Comparison of ENCODE assay signal across 34 cellular contexts in genomic region chr1:92085727-92086126, GRCh38. TPM values are rescaled to one million over a fixed set of nuclear protein-coding genes. Genes with fewer than 3 reads are reported as not detected.
A peak's percentile ranks its signal among the peaks of the same experiment; 100 is the strongest.
DNase-seq lines count a peak whose midpoint lies in the region; ATAC-seq and TF ChIP-seq lines count a peak whose summit lies in the region.
"Had no signal": no experiment of that assay in that cellular context is flagged by ENCODE, and none has a peak within 500 bp of the region (broad histone marks: within the 10 kb centered on the region; RNA-seq: fewer than 3 reads in every experiment).

No MANE protein-coding gene starts in this region.

- H3K4me3 ChIP-seq in DND-41 (ENCODE audit: low read depth in 1 of 2, low read length in 2 of 2) (no peak overlapping the region), choroid plexus epithelial cell (ENCODE audit: low read depth, low read length) (no peak overlapping the region)
- H3K4me3 ChIP-seq: BLaER1, breast epithelium, psoas muscle, tibial nerve had no signal

- H3K27ac ChIP-seq in DND-41 (ENCODE audit: low read length) = no peak overlapping the region
- H3K27ac ChIP-seq: BLaER1, breast epithelium, epithelial cell of prostate, psoas muscle, tibial nerve, WERI-Rb-1 had no signal

- TF ChIP-seq CTCF in DND-41 (IDR thresholded peaks at IDR 0.05; ENCODE audit: borderline replicate concordance, extremely low read depth, low read length, poor library complexity, severe bottlenecking) = no peak
- TF ChIP-seq CTCF in choroid plexus epithelial cell (conservative IDR thresholded peaks at IDR 0.05; ENCODE audit: low read depth, low read length) = no peak

- peaks cover 13% of the 10 kb centered on the region for H3K4me1 ChIP-seq in DND-41 (ENCODE audit: insufficient read depth, low read length)
- H3K4me1 ChIP-seq: breast epithelium had no signal

- H4K20me1 ChIP-seq in DND-41 (ENCODE audit: insufficient read depth, low read length) = no peaks in the 10 kb centered on the region
- H4K20me1 ChIP-seq: BLaER1 had no signal

- H3K9me3 ChIP-seq in DND-41 (ENCODE audit: insufficient read depth, low read length, severe bottlenecking) = peaks cover 22% of the 10 kb centered on the region

- ATAC-seq in DND-41 (ENCODE audit: insufficient read depth, low read depth) (no peak), GM18861 (IDR thresholded peaks at IDR 0.05; ENCODE audit: unreplicated experiment) (no peak), HG03025 (IDR thresholded peaks at IDR 0.05; ENCODE audit: low FRiP score, unreplicated experiment) (no peak)
- ATAC-seq: naive thymus-derived CD4-positive, alpha-beta T cell; psoas muscle had no signal

- no peaks in the 10 kb centered on the region for H3K27me3 ChIP-seq in DND-41 (ENCODE audit: insufficient read depth, low read length, poor library complexity)
- H3K27me3 ChIP-seq: BLaER1, breast epithelium, tibial nerve had no signal

- no peak overlapping the region for H2AFZ ChIP-seq in DND-41 (ENCODE audit: low read depth, low read length)

- H3K79me2 ChIP-seq in DND-41 (ENCODE audit: insufficient read depth, low read length) = peaks cover 2% of the 10 kb centered on the region; the same call in 1 of the 2 replicates

- no peak overlapping the region for H3K4me2 ChIP-seq in DND-41 (ENCODE audit: insufficient read depth, low read length)
- H3K4me2 ChIP-seq: BLaER1 had no signal

- H3K36me3 ChIP-seq in DND-41 (ENCODE audit: insufficient read depth, low read length) = no peaks in the 10 kb centered on the region
- H3K36me3 ChIP-seq: breast epithelium, WERI-Rb-1 had no signal

- DNase-seq in DND-41 (peak; percentile 29), LHCN-M2 (ENCODE audit: low read depth) (peak; percentile 9), choroid plexus epithelial cell (ENCODE audit: low read depth) (peak; percentile 10), myocyte (ENCODE audit: low read depth) (peak; percentile 6), NCI-H2227 treated with DMSO at 0.1 percent for 48 hours (lab: John Stamatoyannopoulos, UW) (no peak)
- DNase-seq: activated CD4-positive, alpha-beta T cell treated with anti-CD3 and anti-CD28 coated beads for 48 hours; activated CD8-positive, alpha-beta memory T cell treated with anti-CD3 and anti-CD28 coated beads for 24 hours; activated naive CD4-positive, alpha-beta T cell treated with anti-CD3 and anti-CD28 coated beads, Interleukin-2, amount 50 U/mL, for 16 hours; activated T-cell treated with anti-CD3 and anti-CD28 coated beads for 4 hours; DMS79; effector CD4-positive, alpha-beta T cell; GDM1; HFFc6; kidney; midbrain; naive thymus-derived CD4-positive, alpha-beta T cell; NCI-H1105 treated with DMSO at 0.1 percent for 48 hours; NCI-H2029; NCI-H345; nucleus accumbens; psoas muscle; stimulated activated CD4-positive, alpha-beta T cell treated with anti-CD3 and anti-CD28 coated beads, Interleukin-4, amount 100 ng/mL, for 1 hour; T1000; WERI-Rb-1 had no signal

- no peak overlapping the region for H3K9ac ChIP-seq in DND-41 (ENCODE audit: low read depth, low read length)
- H3K9ac ChIP-seq: BLaER1 had no signal

RNA-seq across cellular contexts. Expression of gene BTBD8, which starts 5.6 kb away (rescaled TPM):
- total RNA-seq in LHCN-M2 (2014; rRNA removed) (2.7 and 3.4 TPM in 2 replicates), myocyte (3.9 and 6.0 TPM in 2 replicates)
- polyA plus RNA-seq in LHCN-M2 (2012) = 0.29 TPM
- polyA plus RNA-seq in myocyte (2012) = 0.53 TPM

RNA-seq across cellular contexts. Expression of gene SETSIP, which starts 10.5 kb away (rescaled TPM):
- total RNA-seq in LHCN-M2 (2014; rRNA removed) = not detected in 2 replicates
- 0.13 TPM for polyA plus RNA-seq in LHCN-M2 (2012)
- total RNA-seq in myocyte = not detected in 2 replicates
- not detected for polyA plus RNA-seq in myocyte (2012)
- total RNA-seq: activated T-helper 2 cell treated with anti-CD3 and anti-CD28 coated beads, Interferon-gamma antibody, Interleukin-2, Interleukin-4, amounts not matched to agents 10 μg/mL and 5 μg/mL and 100 μg/mL, durations not matched to agents 14 hours and 24 hours and 36 hours; breast epithelium; HFFc6; kidney; naive thymus-derived CD4-positive, alpha-beta T cell; psoas muscle; RPMI7951; tibial nerve had no signal
- polyA plus RNA-seq: IgD-negative memory B cell; liver; naive thymus-derived CD4-positive, alpha-beta T cell; psoas muscle had no signal

RNA-seq across cellular contexts. Expression of gene EPHX4, which starts 55.9 kb away (rescaled TPM):
- total RNA-seq in LHCN-M2 (2014; rRNA removed) (0.06 and 0.13 TPM in 2 replicates), myocyte (not detected in 2 replicates)
- polyA plus RNA-seq in LHCN-M2 (2012) = 0.05 TPM
- 0.06 TPM for polyA plus RNA-seq in myocyte (2012)
- polyA plus RNA-seq: IgD-negative memory B cell; naive thymus-derived CD4-positive, alpha-beta T cell had no signal
